In the genomic region with DNA sequence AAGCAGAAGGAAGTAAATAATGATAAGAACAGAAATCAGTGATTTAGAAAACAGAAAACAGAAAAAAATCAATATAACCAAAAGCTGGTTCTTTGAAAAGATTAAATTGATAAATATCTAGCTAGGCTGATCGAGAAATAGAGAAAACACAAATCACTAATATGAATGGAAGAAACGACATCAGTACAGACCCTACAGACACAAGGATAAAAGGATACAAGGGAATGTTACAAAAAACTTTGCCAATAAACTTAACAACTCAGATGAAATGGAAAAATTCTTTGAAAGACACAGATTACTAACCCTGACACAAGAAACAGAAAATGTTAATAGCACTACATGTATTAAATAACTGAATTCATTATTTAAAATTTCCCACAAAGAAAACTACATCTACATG, we compare ENCODE assay signal across 1 cellular context.
TF ChIP-seq lines count a peak whose summit lies in the region.

No MANE protein-coding gene starts in this region.

TF ChIP-seq in HCT116, 20 proteins besides CTCF, POLR2A, EP300 and RAD21 (continued from another document):
- TF ChIP-seq, protein P1, sequence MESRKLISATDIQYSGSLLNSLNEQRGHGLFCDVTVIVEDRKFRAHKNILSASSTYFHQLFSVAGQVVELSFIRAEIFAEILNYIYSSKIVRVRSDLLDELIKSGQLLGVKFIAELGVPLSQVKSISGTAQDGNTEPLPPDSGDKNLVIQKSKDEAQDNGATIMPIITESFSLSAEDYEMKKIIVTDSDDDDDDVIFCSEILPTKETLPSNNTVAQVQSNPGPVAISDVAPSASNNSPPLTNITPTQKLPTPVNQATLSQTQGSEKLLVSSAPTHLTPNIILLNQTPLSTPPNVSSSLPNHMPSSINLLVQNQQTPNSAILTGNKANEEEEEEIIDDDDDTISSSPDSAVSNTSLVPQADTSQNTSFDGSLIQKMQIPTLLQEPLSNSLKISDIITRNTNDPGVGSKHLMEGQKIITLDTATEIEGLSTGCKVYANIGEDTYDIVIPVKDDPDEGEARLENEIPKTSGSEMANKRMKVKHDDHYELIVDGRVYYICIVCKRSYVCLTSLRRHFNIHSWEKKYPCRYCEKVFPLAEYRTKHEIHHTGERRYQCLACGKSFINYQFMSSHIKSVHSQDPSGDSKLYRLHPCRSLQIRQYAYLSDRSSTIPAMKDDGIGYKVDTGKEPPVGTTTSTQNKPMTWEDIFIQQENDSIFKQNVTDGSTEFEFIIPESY (IDR thresholded peaks at IDR 0.05; ENCODE audit: extremely low read depth, insufficient replicate concordance, low read length): no peak
- no peak for TF ChIP-seq EZH2 (IDR thresholded peaks at IDR 0.05)
- no peak for TF ChIP-seq POLR2AphosphoS5 (IDR thresholded peaks at IDR 0.05; ENCODE audit: low read depth, low read length)
- no peak for TF ChIP-seq SIN3A (IDR thresholded peaks at IDR 0.05; ENCODE audit: low read depth)
TF ChIP-seq in HCT116: peak in this region for 0.
